In genomic region chr1:155961937-155962336, GRCh38 we compare ENCODE assay signal across 9 cellular contexts. TPM values are rescaled to one million over a fixed set of nuclear protein-coding genes. Genes with fewer than 3 reads are reported as not detected.
DNase-seq lines count a peak whose midpoint lies in the region; ATAC-seq and TF ChIP-seq lines count a peak whose summit lies in the region.
"Had no signal": no experiment of that assay in that cellular context is flagged by ENCODE, and none has a peak within 500 bp of the region (broad histone marks: within the 10 kb centered on the region; RNA-seq: fewer than 3 reads in every experiment).

No MANE protein-coding gene starts in this region.

- no peaks in the 10 kb centered on the region for H3K27me3 Mint-ChIP-seq in activated CD8-positive, alpha-beta memory T cell treated with anti-CD3 and anti-CD28 coated beads, Interleukin-2, amount 10 ng/mL, durations not matched to agents 7 days and 5 days

- TF ChIP-seq CTCF in gastrocnemius medialis (IDR thresholded peaks at IDR 0.05 in 4 of 5, conservative IDR thresholded peaks at IDR 0.05 in 1 of 5), result peak in 3 of 5 experiments; percentile 17 to 42 (median 30)

- H3K27ac ChIP-seq in gastrocnemius medialis, result peak overlapping the region; percentile 57 to 77 (median 74)

- no peak for TF ChIP-seq POLR2A in gastrocnemius medialis (IDR thresholded peaks at IDR 0.05)

- no peak overlapping the region for H3K4me3 ChIP-seq in gastrocnemius medialis

- in situ Hi-C loops in gastrocnemius medialis (cut with MboI; ENCODE audit: low sequenced_read_pairs in 4 of 4), result no loop called here

- peaks cover 25% of the 10 kb centered on the region for H3K4me1 Mint-ChIP-seq in activated CD8-positive, alpha-beta memory T cell treated with anti-CD3 and anti-CD28 coated beads, Interleukin-2, amount 10 ng/mL, durations not matched to agents 7 days and 5 days

- CTCF ChIA-PET in activated CD8-positive, alpha-beta memory T cell treated with anti-CD3 and anti-CD28 coated beads, Interleukin-2, amount 10 ng/mL, durations not matched to agents 7 days and 5 days (lab: Charles Lee), result interaction anchor here (2.0 kb wide), 1 partner anchor 24 kb away, joined by 7 read pairs; no protein-coding TSS in a partner anchor

- H3K27ac Mint-ChIP-seq in activated CD8-positive, alpha-beta memory T cell treated with anti-CD3 and anti-CD28 coated beads, Interleukin-2, amount 10 ng/mL, durations not matched to agents 7 days and 5 days, result peak overlapping the region; percentile 75

- peaks cover 28 to 42% of the 10 kb centered on the region in 2 donors for H3K4me1 ChIP-seq in gastrocnemius medialis

- no peaks in the 10 kb centered on the region for H3K9me3 ChIP-seq in gastrocnemius medialis

- intact Hi-C loops in gastrocnemius medialis (cut with DNase I; ENCODE audit: low total_unique reads), result loop anchor here (2.0 kb wide), 1 partner anchor 19 kb away; no protein-coding TSS in a partner anchor

- peaks cover 0 to 83% of the 10 kb centered on the region in 2 donors for H3K36me3 ChIP-seq in gastrocnemius medialis

- H3K36me3 Mint-ChIP-seq in activated CD8-positive, alpha-beta memory T cell treated with anti-CD3 and anti-CD28 coated beads, Interleukin-2, amount 10 ng/mL, durations not matched to agents 7 days and 5 days, result peaks cover 57% of the 10 kb centered on the region

- no peaks in the 10 kb centered on the region for H3K27me3 ChIP-seq in gastrocnemius medialis

- no peak for DNase-seq in activated CD8-positive, alpha-beta memory T cell treated with anti-CD3 and anti-CD28 coated beads, Interleukin-2, amount 10 ng/mL, durations not matched to agents 7 days and 5 days
- DNase-seq in activated CD8-positive, alpha-beta memory T cell treated with anti-CD3 and anti-CD28 coated beads for 24 hours, result no peak
- DNase-seq in UCSD-AML1 (lab: John Stamatoyannopoulos, UW; ENCODE audit: unreplicated experiment), result peak; percentile 22
- DNase-seq in fibroblast of the conjunctiva (ENCODE audit: low read depth), result peak; percentile 83
- DNase-seq in gastrocnemius medialis, result peak in 1 of 2 donors; percentile 67
- DNase-seq in hippocampal formation (lab: John Stamatoyannopoulos, UW), result no peak
- no peak for DNase-seq in NCI-H748 treated with DMSO at 0.1 percent for 48 hours (lab: John Stamatoyannopoulos, UW)

- H3K4me3 Mint-ChIP-seq in activated CD8-positive, alpha-beta memory T cell treated with anti-CD3 and anti-CD28 coated beads, Interleukin-2, amount 10 ng/mL, durations not matched to agents 7 days and 5 days, result no peak overlapping the region

- peak; percentile 61 for ATAC-seq in activated CD8-positive, alpha-beta memory T cell treated with anti-CD3 and anti-CD28 coated beads, Interleukin-2, amount 10 ng/mL, durations not matched to agents 7 days and 5 days
- ATAC-seq in gastrocnemius medialis, result peak; percentile 40 to 52
- ATAC-seq in GM18861 (IDR thresholded peaks at IDR 0.05; ENCODE audit: unreplicated experiment), result no peak

- H3K9me3 Mint-ChIP-seq in activated CD8-positive, alpha-beta memory T cell treated with anti-CD3 and anti-CD28 coated beads, Interleukin-2, amount 10 ng/mL, durations not matched to agents 7 days and 5 days (ENCODE audit: low read depth), result no peaks in the 10 kb centered on the region

RNA-seq across cellular contexts. Expression of gene ARHGEF2, which starts 16.4 kb away (rescaled TPM):
- 100 to 1,000 TPM; 159 to 161 TPM for total RNA-seq in activated CD8-positive, alpha-beta memory T cell treated with anti-CD3 and anti-CD28 coated beads, Interleukin-2, amount 10 ng/mL, durations not matched to agents 7 days and 5 days
- 10 to 100 TPM; 13.6 to 27.3 (median 26.4) TPM for total RNA-seq in gastrocnemius medialis

RNA-seq across cellular contexts. Expression of gene RXFP4, which starts 20.5 kb away (rescaled TPM):
- total RNA-seq in activated CD8-positive, alpha-beta memory T cell treated with anti-CD3 and anti-CD28 coated beads, Interleukin-2, amount 10 ng/mL, durations not matched to agents 7 days and 5 days, result not detected
- not detected for total RNA-seq in gastrocnemius medialis
- total RNA-seq: urinary bladder had no signal

RNA-seq across cellular contexts. Expression of gene KHDC4, which starts 27.7 kb away (rescaled TPM):
- total RNA-seq in activated CD8-positive, alpha-beta memory T cell treated with anti-CD3 and anti-CD28 coated beads, Interleukin-2, amount 10 ng/mL, durations not matched to agents 7 days and 5 days, result 10 to 100 TPM; 80.2 to 99.4 TPM
- 10 to 100 TPM; 18.2 to 46.3 (median 26.3) TPM for total RNA-seq in gastrocnemius medialis

RNA-seq across cellular contexts. Expression of gene RIT1, which starts 50.8 kb away (rescaled TPM):
- total RNA-seq in activated CD8-positive, alpha-beta memory T cell treated with anti-CD3 and anti-CD28 coated beads, Interleukin-2, amount 10 ng/mL, durations not matched to agents 7 days and 5 days, result 10 to 100 TPM; 24.0 to 24.7 TPM
- total RNA-seq in gastrocnemius medialis, result 10 to 100 TPM in 3 of 4 donors, 1 to 10 TPM in 1; 9.6 to 16.8 (median 15.2) TPM

RNA-seq across cellular contexts. Expression of gene SSR2, which starts 58.8 kb away (rescaled TPM):
- total RNA-seq in activated CD8-positive, alpha-beta memory T cell treated with anti-CD3 and anti-CD28 coated beads, Interleukin-2, amount 10 ng/mL, durations not matched to agents 7 days and 5 days, result 100 to 1,000 TPM; 185 to 200 TPM
- total RNA-seq in gastrocnemius medialis, result 100 to 1,000 TPM in 2 of 4 donors, 10 to 100 TPM in 2; 70.6 to 118 (median 108) TPM

Comparison
In these comparisons a context has a peak if more than half of its experiments do, and no peak if none do; other contexts are left out.
1. DNase-seq: peak in UCSD-AML1 (single experiment) and fibroblast of the conjunctiva (single experiment); none in activated CD8-positive, alpha-beta memory T cell treated with anti-CD3 and anti-CD28 coated beads, Interleukin-2, amount 10 ng/mL, durations not matched to agents 7 days and 5 days (single experiment), activated CD8-positive, alpha-beta memory T cell treated with anti-CD3 and anti-CD28 coated beads for 24 hours (single experiment), hippocampal formation (0 of 2) and NCI-H748 treated with DMSO at 0.1 percent for 48 hours (single experiment).
2. RNA of gene ARHGEF2, which starts 16.4 kb away (total RNA-seq): 159 to 161 TPM in activated CD8-positive, alpha-beta memory T cell treated with anti-CD3 and anti-CD28 coated beads, Interleukin-2, amount 10 ng/mL, durations not matched to agents 7 days and 5 days; 13.6 to 27.3 TPM in gastrocnemius medialis; every median in the first group is over 4 times any median in the second.